ENCODE assay signal across 9 cellular contexts in the genomic region with DNA sequence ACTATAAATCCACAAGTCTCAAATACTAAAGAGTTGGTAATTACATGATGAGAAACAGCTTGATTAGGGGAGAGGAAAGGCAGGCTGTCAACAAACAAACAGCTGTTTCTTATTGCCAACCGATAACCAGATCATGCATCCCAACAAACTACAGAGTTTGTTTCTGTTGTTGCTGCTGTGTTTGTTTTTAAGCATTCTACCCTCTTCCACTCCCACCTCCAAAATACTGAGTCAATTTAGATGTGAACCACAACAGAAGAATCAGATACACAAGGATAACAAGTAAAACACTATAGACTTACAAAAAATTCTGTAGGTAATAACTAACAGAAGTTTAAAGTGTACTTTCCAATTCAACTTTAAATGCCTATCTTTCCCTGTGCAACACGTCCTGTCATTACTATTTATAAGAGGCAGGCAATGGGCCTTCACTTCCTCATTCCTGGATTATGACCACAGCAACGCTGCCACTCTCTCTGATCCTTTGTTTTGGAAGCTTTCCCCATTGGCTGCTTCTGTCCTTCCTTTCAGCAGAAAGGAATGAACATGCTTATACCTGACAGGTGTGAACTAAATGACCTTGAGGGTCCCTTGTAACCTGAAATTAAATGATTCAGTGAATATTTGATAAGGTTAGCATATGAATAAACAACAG.
DNase-seq lines count a peak whose midpoint lies in the region; ATAC-seq and TF ChIP-seq lines count a peak whose summit lies in the region.
"Had no signal": no experiment of that assay in that cellular context is flagged by ENCODE, and none has a peak within 500 bp of the region (broad histone marks: within the 10 kb centered on the region; RNA-seq: fewer than 3 reads in every experiment).

No MANE protein-coding gene starts in this region.

- DNase-seq in A673 (ENCODE audit: low spot score) (peak; percentile 25), LHCN-M2 (ENCODE audit: low read depth) (peak; percentile 74), astrocyte of the hippocampus (ENCODE audit: low read depth, low spot score) (peak; percentile 82), kidney epithelial cell (ENCODE audit: low read depth) (peak; percentile 54)
- no peak for DNase-seq in activated CD4-positive, alpha-beta T cell treated with anti-CD3 and anti-CD28 coated beads, Interleukin-2, amount 50 U/mL, for 48 hours
- no peak for DNase-seq in activated naive CD4-positive, alpha-beta T cell treated with anti-CD3 and anti-CD28 coated beads, Interleukin-2, amount 50 U/mL, for 72 hours (ENCODE audit: low spot score in 2 of 2)

- POLR2A ChIA-PET in A673 (lab: Charles Lee; ENCODE audit: low non-redundant PET) = no interaction called here

- H3K4me1 ChIP-seq in A673 (ENCODE audit: insufficient read depth, low read length, poor library complexity, severe bottlenecking) = peaks cover 2% of the 10 kb centered on the region

- H3K9me3 Mint-ChIP-seq in activated naive CD4-positive, alpha-beta T cell treated with anti-CD3 and anti-CD28 coated beads, Interleukin-2, amount 50 U/mL, for 72 hours = no peaks in the 10 kb centered on the region

- H3K36me3 ChIP-seq in A673 (ENCODE audit: insufficient read depth, low read length, poor library complexity, severe bottlenecking) = no peaks in the 10 kb centered on the region
- no peaks in the 10 kb centered on the region for H3K36me3 ChIP-seq in kidney epithelial cell (ENCODE audit: control insufficient read depth, insufficient read depth, low read length)

- H3K36me3 Mint-ChIP-seq in activated naive CD4-positive, alpha-beta T cell treated with anti-CD3 and anti-CD28 coated beads, Interleukin-2, amount 50 U/mL, for 72 hours = peaks cover 11 to 12% of the 10 kb centered on the region in 2 donors

- no peak overlapping the region for H3K27ac ChIP-seq in A673 (ENCODE audit: low read depth, low read length, poor library complexity, severe bottlenecking)

- CTCF ChIA-PET in A673 (lab: Charles Lee) = no interaction called here

- intact Hi-C loops in A673 (cut with micrococcal nuclease; ENCODE audit: unreplicated experiment) = no loop called here

- H3K27me3 ChIP-seq in A673 (replicated peaks; ENCODE audit: insufficient read depth, low read depth, low read length, poor library complexity) = no peaks in the 10 kb centered on the region
- H3K27me3 ChIP-seq in kidney epithelial cell (ENCODE audit: control insufficient read depth, insufficient read depth, low read length) = no peaks in the 10 kb centered on the region

- no peak overlapping the region for H3K27ac Mint-ChIP-seq in activated naive CD4-positive, alpha-beta T cell treated with anti-CD3 and anti-CD28 coated beads, Interleukin-2, amount 50 U/mL, for 72 hours
- H3K27ac Mint-ChIP-seq: activated naive CD8-positive, alpha-beta T cell had no signal

- H3K4me3 ChIP-seq in A673 (ENCODE audit: low read depth, low read length, poor library complexity, severe bottlenecking) = no peak overlapping the region
- no peak overlapping the region for H3K4me3 ChIP-seq in kidney epithelial cell (ENCODE audit: low read depth, low read length)

- ATAC-seq in activated naive CD4-positive, alpha-beta T cell treated with anti-CD3 and anti-CD28 coated beads, Interleukin-2, amount 50 U/mL, for 72 hours = no peak
- ATAC-seq in HG02884 (IDR thresholded peaks at IDR 0.05; ENCODE audit: unreplicated experiment) (no peak), GM21390 (IDR thresholded peaks at IDR 0.05; ENCODE audit: unreplicated experiment) (no peak)

- H3K9me3 ChIP-seq in A673 (ENCODE audit: low read depth, low read length, poor library complexity, severe bottlenecking) = no peaks in the 10 kb centered on the region

- TF ChIP-seq CTCF in A673 (conservative IDR thresholded peaks at IDR 0.05; ENCODE audit: low read depth, low read length) = no peak
- no peak for TF ChIP-seq CTCF in kidney epithelial cell (IDR thresholded peaks at IDR 0.05; ENCODE audit: insufficient read depth, low read length, poor library complexity, severe bottlenecking)

- BruUV-seq in A673 (replicated peaks; lab: Mats Ljungman, UMichigan) = no TSS peak

Comparison
In these comparisons a context has a peak if more than half of its experiments do, and no peak if none do; other contexts are left out.
1. DNase-seq: peak in A673 (single experiment), LHCN-M2 (single experiment), astrocyte of the hippocampus (single experiment) and kidney epithelial cell (single experiment); none in activated CD4-positive, alpha-beta T cell treated with anti-CD3 and anti-CD28 coated beads, Interleukin-2, amount 50 U/mL, for 48 hours (0 of 2) and activated naive CD4-positive, alpha-beta T cell treated with anti-CD3 and anti-CD28 coated beads, Interleukin-2, amount 50 U/mL, for 72 hours (0 of 2).